15 cellular contexts compared by ENCODE assay signal in the genomic region with DNA sequence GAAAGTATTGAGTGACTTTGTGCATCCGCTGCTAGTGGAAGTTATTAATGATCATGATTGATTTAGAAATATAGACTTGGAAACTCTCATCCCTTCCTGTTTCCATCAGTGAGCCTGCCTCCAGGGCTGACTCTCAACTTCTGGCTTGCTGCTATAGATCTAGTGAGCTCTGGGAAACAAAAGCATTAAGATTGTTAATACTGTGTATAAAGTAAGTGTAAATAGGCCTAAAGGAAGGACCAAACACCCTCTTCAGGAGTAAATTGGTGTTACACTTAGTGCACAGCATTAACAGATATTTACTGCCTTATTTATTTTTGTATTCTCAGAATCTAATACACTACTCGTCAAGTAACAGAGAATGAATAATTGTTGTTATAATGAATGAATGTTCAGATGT.
DNase-seq lines count a peak whose midpoint lies in the region; ATAC-seq and TF ChIP-seq lines count a peak whose summit lies in the region.
"Had no signal": no experiment of that assay in that cellular context is flagged by ENCODE, and none has a peak within 500 bp of the region (broad histone marks: within the 10 kb centered on the region; RNA-seq: fewer than 3 reads in every experiment).

No MANE protein-coding gene starts in this region.

- 0 out of 2 replicates have a peak, but pooled peaks have one; percentile 13 for TF ChIP-seq CTCF in A673 (conservative IDR thresholded peaks at IDR 0.05; ENCODE audit: low read depth, low read length)

- DNase-seq in A673 (ENCODE audit: low spot score) (no peak), H4 (ENCODE audit: low spot score) (peak; percentile 7), RKO (ENCODE audit: low spot score) (peak; percentile 34), glomerular visceral epithelial cell (ENCODE audit: extremely low spot score) (peak; percentile 4), activated T-cell treated with anti-CD3 and anti-CD28 coated beads for 4 hours (no peak), NCI-H2107 (lab: John Stamatoyannopoulos, UW) (no peak)
- DNase-seq in activated CD4-positive, alpha-beta T cell treated with anti-CD3 and anti-CD28 coated beads for 1 hour: no peak
- DNase-seq: activated CD8-positive, alpha-beta memory T cell treated with anti-CD3 and anti-CD28 coated beads, Interleukin-2, amount 50 U/mL, for 48 hours; GF-D8; hippocampal formation; NK-92 treated with Interleukin-12 subunit alpha and Interleukin-12 subunit beta, amount 100 ng/mL, for 24 hours; sigmoid colon had no signal

- BruUV-seq in A673 (replicated peaks; lab: Mats Ljungman, UMichigan): no TSS peak

- CTCF ChIA-PET in A673 (lab: Charles Lee): no interaction called here

- H3K4me1 ChIP-seq in A673 (ENCODE audit: insufficient read depth, low read length, poor library complexity, severe bottlenecking): no peaks in the 10 kb centered on the region
- H3K4me1 ChIP-seq: sigmoid colon, tibial nerve had no signal

- POLR2A ChIA-PET in A673 (lab: Charles Lee; ENCODE audit: low non-redundant PET): no interaction called here

- no peaks in the 10 kb centered on the region for H3K27me3 ChIP-seq in A673 (replicated peaks; ENCODE audit: insufficient read depth, low read depth, low read length, poor library complexity)
- H3K27me3 ChIP-seq: sigmoid colon, tibial nerve had no signal

- no peaks in the 10 kb centered on the region for H3K9me3 ChIP-seq in A673 (ENCODE audit: low read depth, low read length, poor library complexity, severe bottlenecking)
- H3K9me3 ChIP-seq: sigmoid colon, tibial nerve had no signal

- intact Hi-C loops in A673 (cut with micrococcal nuclease; ENCODE audit: unreplicated experiment): loop anchor here (10.0 kb wide), 1 partner anchor 176 kb away; no protein-coding TSS in a partner anchor

- no peak for ATAC-seq in GM18868 (IDR thresholded peaks at IDR 0.05; ENCODE audit: unreplicated experiment)

- H3K27ac ChIP-seq in A673 (ENCODE audit: low read depth, low read length, poor library complexity, severe bottlenecking): no peak overlapping the region
- H3K27ac ChIP-seq: KMS-11, sigmoid colon, tibial nerve had no signal

- H3K36me3 ChIP-seq in A673 (ENCODE audit: insufficient read depth, low read length, poor library complexity, severe bottlenecking): no peaks in the 10 kb centered on the region
- H3K36me3 ChIP-seq: sigmoid colon, tibial nerve had no signal

- no peak overlapping the region for H3K4me3 ChIP-seq in A673 (ENCODE audit: low read depth, low read length, poor library complexity, severe bottlenecking)
- H3K4me3 ChIP-seq: sigmoid colon, tibial nerve had no signal

Comparison
In these comparisons a context has a peak if more than half of its experiments do, and no peak if none do; other contexts are left out.
1. DNase-seq: peak in H4 (single experiment), RKO (single experiment) and glomerular visceral epithelial cell (single experiment); none in A673 (single experiment), activated T-cell treated with anti-CD3 and anti-CD28 coated beads for 4 hours (single experiment), NCI-H2107 (single experiment) and activated CD4-positive, alpha-beta T cell treated with anti-CD3 and anti-CD28 coated beads for 1 hour (single experiment).